15 cellular contexts compared by ENCODE assay signal in genomic region chr15:73751481-73751880, GRCh38. TPM values are rescaled to one million over a fixed set of nuclear protein-coding genes. Genes with fewer than 3 reads are reported as not detected.
DNase-seq lines count a peak whose midpoint lies in the region; ATAC-seq and TF ChIP-seq lines count a peak whose summit lies in the region.
"Had no signal": no experiment of that assay in that cellular context is flagged by ENCODE, and none has a peak within 500 bp of the region (broad histone marks: within the 10 kb centered on the region; RNA-seq: fewer than 3 reads in every experiment).

No MANE protein-coding gene starts in this region.

- H3K4me3 ChIP-seq in esophagus squamous epithelium, result peak overlapping the region; percentile 53 to 78 (median 66)
- peak overlapping the region in 3 of 4 donors; percentile 43 to 58 (median 57) for H3K4me3 ChIP-seq in upper lobe of left lung

- H3K27ac Mint-ChIP-seq in activated naive CD8-positive, alpha-beta T cell, result no peak overlapping the region
- H3K27ac Mint-ChIP-seq in activated naive CD8-positive, alpha-beta T cell treated with anti-CD3 and anti-CD28 coated beads, Interleukin-2, amount 50 U/mL, for 24 hours, result no peak overlapping the region
- H3K27ac Mint-ChIP-seq: natural killer cell treated with Interleukin-12 subunit alpha and Interleukin-12 subunit beta and Interleukin-15 and Interleukin-18, amount 100 ng/mL, for 72 hours; stimulated activated naive CD8-positive, alpha-beta T cell treated with anti-CD3 and anti-CD28 coated beads, Interleukin-15, Interleukin-2, amounts not matched to agents 100 ng/mL and 50 ng/mL, for 24 hours had no signal

- no peak for TF ChIP-seq EP300 in upper lobe of left lung (IDR thresholded peaks at IDR 0.05)

- H3K9me3 ChIP-seq in esophagus squamous epithelium (no peaks in the 10 kb centered on the region), upper lobe of left lung (no peaks in the 10 kb centered on the region)
- H3K9me3 ChIP-seq: adrenal gland had no signal

- DNase-seq in activated naive CD8-positive, alpha-beta T cell treated with anti-CD3 and anti-CD28 coated beads, Interleukin-2, amount 50 U/mL, for 24 hours, result no peak
- DNase-seq in esophagus squamous epithelium (lab: John Stamatoyannopoulos, UW), result no peak
- peak; percentile 11 for DNase-seq in midbrain (lab: John Stamatoyannopoulos, UW)
- no peak for DNase-seq in upper lobe of left lung
- DNase-seq in KG1 (lab: John Stamatoyannopoulos, UW), result no peak
- DNase-seq in NCI-H1436 (lab: John Stamatoyannopoulos, UW), result no peak
- DNase-seq: activated CD8-positive, alpha-beta memory T cell treated with anti-CD3 and anti-CD28 coated beads for 24 hours; adrenal gland; NCI-H1105 treated with DMSO at 0.1 percent for 48 hours; stimulated activated CD4-positive, alpha-beta T cell treated with anti-CD3 and anti-CD28 coated beads, Interleukin-1b, Interleukin-23, amount 100 ng/mL, for 48 hours had no signal

- H3K4me1 ChIP-seq in esophagus squamous epithelium (peaks cover 5 to 40% (median 8%) of the 10 kb centered on the region in 3 donors), upper lobe of left lung (peaks cover 8 to 26% (median 12%) of the 10 kb centered on the region in 4 donors)

- H3K27me3 ChIP-seq in esophagus squamous epithelium (peaks cover 0 to 36% (median 8%) of the 10 kb centered on the region in 4 donors), upper lobe of left lung (peaks cover 0 to 22% (median 12%) of the 10 kb centered on the region in 4 donors)

- no peak for ATAC-seq in activated naive CD8-positive, alpha-beta T cell treated with anti-CD3 and anti-CD28 coated beads, Interleukin-2, amount 50 U/mL, for 24 hours
- ATAC-seq in upper lobe of left lung (ENCODE audit: low FRiP score in 2 of 2) (no peak), HG03039 (IDR thresholded peaks at IDR 0.05; ENCODE audit: unreplicated experiment) (no peak)
- ATAC-seq: natural killer cell treated with Interleukin-12 subunit alpha and Interleukin-12 subunit beta and Interleukin-15 and Interleukin-18, amount 100 ng/mL, for 72 hours had no signal

- H3K9me3 Mint-ChIP-seq in activated naive CD8-positive, alpha-beta T cell (ENCODE audit: low read depth), result no peaks in the 10 kb centered on the region
- H3K9me3 Mint-ChIP-seq in activated naive CD8-positive, alpha-beta T cell treated with anti-CD3 and anti-CD28 coated beads, Interleukin-2, amount 50 U/mL, for 24 hours, result no peaks in the 10 kb centered on the region
- H3K9me3 Mint-ChIP-seq: natural killer cell treated with Interleukin-12 subunit alpha and Interleukin-12 subunit beta and Interleukin-15 and Interleukin-18, amount 100 ng/mL, for 72 hours; stimulated activated naive CD8-positive, alpha-beta T cell treated with anti-CD3 and anti-CD28 coated beads, Interleukin-15, Interleukin-2, amounts not matched to agents 100 ng/mL and 50 ng/mL, for 24 hours had no signal

- TF ChIP-seq CTCF in esophagus squamous epithelium (IDR thresholded peaks at IDR 0.05) (no peak), upper lobe of left lung (IDR thresholded peaks at IDR 0.05) (no peak)

- H3K27ac ChIP-seq in esophagus squamous epithelium, result peak overlapping the region in 1 of 4 donors; percentile 54
- H3K27ac ChIP-seq in upper lobe of left lung, result no peak overlapping the region
- H3K27ac ChIP-seq: adrenal gland had no signal

- H3K27me3 Mint-ChIP-seq in activated naive CD8-positive, alpha-beta T cell, result peaks cover 31% of the 10 kb centered on the region
- peaks cover 46% of the 10 kb centered on the region for H3K27me3 Mint-ChIP-seq in activated naive CD8-positive, alpha-beta T cell treated with anti-CD3 and anti-CD28 coated beads, Interleukin-2, amount 50 U/mL, for 24 hours

- WGBS in esophagus squamous epithelium, 2 donors, result 0 to 20% methylated on average over 1 to 9 of the region's 9 CpGs
- 22% methylated on average over 9 of the region's 9 CpGs; no CpG with 5 or more reads in 1 of the 2 donors for WGBS in upper lobe of left lung, 2 donors

- no peaks in the 10 kb centered on the region for H3K36me3 Mint-ChIP-seq in activated naive CD8-positive, alpha-beta T cell
- no peaks in the 10 kb centered on the region for H3K36me3 Mint-ChIP-seq in activated naive CD8-positive, alpha-beta T cell treated with anti-CD3 and anti-CD28 coated beads, Interleukin-2, amount 50 U/mL, for 24 hours (ENCODE audit: low read depth)
- H3K36me3 Mint-ChIP-seq: natural killer cell treated with Interleukin-12 subunit alpha and Interleukin-12 subunit beta and Interleukin-15 and Interleukin-18, amount 100 ng/mL, for 72 hours had no signal

- TF ChIP-seq POLR2A in esophagus squamous epithelium (IDR thresholded peaks at IDR 0.05) (no peak), upper lobe of left lung (IDR thresholded peaks at IDR 0.05) (no peak)

- peaks cover 6% of the 10 kb centered on the region for H3K4me1 Mint-ChIP-seq in activated naive CD8-positive, alpha-beta T cell (ENCODE audit: low read depth)
- H3K4me1 Mint-ChIP-seq in activated naive CD8-positive, alpha-beta T cell treated with anti-CD3 and anti-CD28 coated beads, Interleukin-2, amount 50 U/mL, for 24 hours, result no peaks in the 10 kb centered on the region

- intact Hi-C loops in esophagus squamous epithelium (cut with DNase I), result no loop called here

- peak overlapping the region; percentile 46 for H3K4me3 Mint-ChIP-seq in activated naive CD8-positive, alpha-beta T cell
- H3K4me3 Mint-ChIP-seq in activated naive CD8-positive, alpha-beta T cell treated with anti-CD3 and anti-CD28 coated beads, Interleukin-2, amount 50 U/mL, for 24 hours, result no peak overlapping the region
- H3K4me3 Mint-ChIP-seq: natural killer cell treated with Interleukin-12 subunit alpha and Interleukin-12 subunit beta and Interleukin-15 and Interleukin-18, amount 100 ng/mL, for 72 hours; stimulated activated naive CD8-positive, alpha-beta T cell treated with anti-CD3 and anti-CD28 coated beads, Interleukin-15, Interleukin-2, amounts not matched to agents 100 ng/mL and 50 ng/mL, for 24 hours had no signal

- H3K36me3 ChIP-seq in esophagus squamous epithelium (no peaks in the 10 kb centered on the region), upper lobe of left lung (no peaks in the 10 kb centered on the region)
- H3K36me3 ChIP-seq: adrenal gland had no signal

RNA-seq across cellular contexts. Expression of gene INSYN1, which starts 1.7 kb away (rescaled TPM):
- 10 to 100 TPM in 2 of 4 donors, 1 to 10 TPM in 1, under 1 TPM in 1; 0.38 to 20.9 (median 9.3) TPM for total RNA-seq in esophagus squamous epithelium
- 10 to 100 TPM in 1 of 6 donors, 1 to 10 TPM in 5; 3.1 to 17.1 (median 5.1) TPM for total RNA-seq in upper lobe of left lung
- total RNA-seq: natural killer cell treated with Interleukin-12 subunit alpha and Interleukin-12 subunit beta and Interleukin-15 and Interleukin-18, amount 100 ng/mL, for 72 hours; T-helper 2 cell treated with Interferon-gamma antibody and Interleukin-4, amounts not matched to agents 100 ng/mL and 5 ng/mL, for 36 hours had no signal
